ENCODE assay signal across 27 cellular contexts in the genomic region with DNA sequence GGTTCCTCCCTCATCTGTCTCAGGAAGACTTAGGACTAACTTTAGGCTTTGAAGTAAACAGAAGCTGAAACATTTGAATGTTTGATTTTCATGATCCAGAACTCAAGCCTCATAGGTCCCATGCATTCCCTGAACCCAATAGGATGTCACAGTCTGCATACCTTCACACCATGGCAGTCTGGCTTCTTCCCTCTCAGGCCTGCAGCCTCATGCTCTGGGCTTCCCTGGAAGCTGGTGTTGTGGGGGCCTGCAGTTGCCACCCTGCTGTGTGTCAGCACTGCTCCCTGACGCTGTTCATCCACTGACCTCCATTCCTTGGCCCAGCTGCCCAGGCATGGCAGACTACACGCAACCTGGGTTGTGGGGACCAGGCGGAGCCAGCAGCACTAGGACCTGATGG.
DNase-seq lines count a peak whose midpoint lies in the region; ATAC-seq, FAIRE-seq and TF ChIP-seq lines count a peak whose summit lies in the region.
"Had no signal": no experiment of that assay in that cellular context is flagged by ENCODE, and none has a peak within 500 bp of the region (broad histone marks: within the 10 kb centered on the region; RNA-seq: fewer than 3 reads in every experiment).

No MANE protein-coding gene starts in this region.

- RAD21 ChIA-PET in HCT116 (lab: Charles Lee; ENCODE audit: low non-redundant PET in 1 of 2, low total read pairs in 2 of 2, uncharacterized antibody in 2 of 2, unreplicated experiment in 2 of 2), result no interaction called here

- H2BK120ac ChIP-seq in H1 (replicated peaks; ENCODE audit: low read depth, low read length), result no peak overlapping the region
- H2BK120ac ChIP-seq in neuronal stem cell (ENCODE audit: low read depth, low read length), result no peak overlapping the region

- H3K4me1 Mint-ChIP-seq in activated CD4-positive, alpha-beta T cell treated with anti-CD3 and anti-CD28 coated beads, Interleukin-2, amount 10 ng/mL, durations not matched to agents 24 days and 14 days, result peaks cover 4% of the 10 kb centered on the region

- H3K9me2 ChIP-seq in HCT116 (ENCODE audit: insufficient read depth), result no peaks in the 10 kb centered on the region

- no peak for TF ChIP-seq POLR2A in HCT116 (IDR thresholded peaks at IDR 0.05; ENCODE audit: borderline replicate concordance, extremely low read depth, insufficient read depth, insufficient read length)
- no peak for TF ChIP-seq POLR2A in H1 (IDR thresholded peaks at IDR 0.05; ENCODE audit: control extremely low read depth in 1 of 2, low read depth in 2 of 2, low read length in 2 of 2)

- no peak overlapping the region for H3K23ac ChIP-seq in H1 (ENCODE audit: insufficient read length)
- H3K23ac ChIP-seq in neuronal stem cell (ENCODE audit: low read depth, low read length, poor library complexity), result peak overlapping the region; percentile 6

- H3K9ac ChIP-seq in HCT116 (ENCODE audit: low read length) (no peak overlapping the region), H1 (replicated peaks in 1 of 4; ENCODE audit: extremely low read depth in 1 of 4, low read depth in 3 of 4, low read length in 3 of 4) (no peak overlapping the region), neuronal stem cell (ENCODE audit: low read depth, low read length, poor library complexity) (no peak overlapping the region)

- CTCF ChIA-PET in HCT116 (lab: Charles Lee), result no interaction called here
- CTCF ChIA-PET in H1 (lab: Charles Lee; ENCODE audit: partially characterized antibody), result interaction anchor here (1.2 kb wide), 1 partner anchor 463 kb away, joined by 3 read pairs; no protein-coding TSS in a partner anchor

- H3K27me3 ChIP-seq in HCT116 (ENCODE audit: insufficient read depth, low read length) (no peaks in the 10 kb centered on the region), H1 (replicated peaks in 1 of 4; ENCODE audit: control insufficient read depth in 3 of 4, extremely low read depth in 1 of 4, insufficient read depth in 3 of 4, low read length in 3 of 4) (no peaks in the 10 kb centered on the region), neuronal stem cell (ENCODE audit: control insufficient read depth in 3 of 3, insufficient read depth in 3 of 3, low read depth in 1 of 3, low read length in 3 of 3) (no peaks in the 10 kb centered on the region)
- H3K27me3 ChIP-seq: MG63 had no signal

- H2AFZ ChIP-seq in HCT116 (ENCODE audit: low read depth, low read length, poor library complexity, severe bottlenecking) (no peak overlapping the region), H1 (ENCODE audit: low read length) (no peak overlapping the region), neuronal stem cell (ENCODE audit: low read length) (no peak overlapping the region)

- H2BK20ac ChIP-seq in H1 (ENCODE audit: low read length), result no peak overlapping the region

- no peak for TF ChIP-seq CTCF in HCT116 (IDR thresholded peaks at IDR 0.05 in 2 of 3, conservative IDR thresholded peaks at IDR 0.05 in 1 of 3; ENCODE audit: borderline replicate concordance in 1 of 3, insufficient read depth in 1 of 3, low read depth in 2 of 3, low read length in 2 of 3)
- no peak for TF ChIP-seq CTCF in H1 (IDR thresholded peaks at IDR 0.05; ENCODE audit: control extremely low read depth in 1 of 3, insufficient read depth in 1 of 3, low read depth in 1 of 3, low read length in 3 of 3)

- WGBS in H1 (ENCODE audit: extremely low coverage in 1 of 2, insufficient coverage in 1 of 2, insufficient read length in 1 of 2, insufficient replicate concordance in 2 of 2, low coverage in 1 of 2, low lambda C conversion rate in 2 of 2, missing lambda C conversion rate in 1 of 2), 2 experiments, result 94% methylated on average over 3 of the region's 3 CpGs; no CpG with 5 or more reads in 1 of the 2 experiments
- no CpG with 5 or more reads among the region's 3 CpGs for WGBS in neuronal stem cell (ENCODE audit: extremely low coverage in 2 of 2, insufficient read length in 2 of 2, insufficient replicate concordance in 1 of 2), 2 donors

- intact Hi-C loops in HCT116 (cut with micrococcal nuclease), result no loop called here
- intact Hi-C loops in activated CD4-positive, alpha-beta T cell treated with anti-CD3 and anti-CD28 coated beads, Interleukin-2, amount 10 ng/mL, durations not matched to agents 24 days and 14 days (cut with micrococcal nuclease), result no loop called here

- H3K27ac ChIP-seq in HCT116 (ENCODE audit: low read depth, low read length) (peak overlapping the region; percentile 55), H1 (ENCODE audit: low read depth, low read length) (no peak overlapping the region), neuronal stem cell (replicated peaks; ENCODE audit: low read length) (no peak overlapping the region)
- H3K27ac ChIP-seq: A549, RWPE1, SK-N-MC had no signal

- H3K9me3 ChIP-seq in HCT116 (ENCODE audit: control insufficient read depth in 1 of 2, insufficient read depth in 1 of 2, low read depth in 1 of 2, low read length in 2 of 2) (no peaks in the 10 kb centered on the region), H1 (ENCODE audit: insufficient read depth in 2 of 2, low read depth in 1 of 2, low read length in 1 of 2) (no peaks in the 10 kb centered on the region), neuronal stem cell (replicated peaks in 1 of 2; ENCODE audit: control insufficient read depth in 2 of 2, insufficient read depth in 1 of 2, low read depth in 1 of 2, low read length in 2 of 2) (peaks cover 4 to 5% of the 10 kb centered on the region in 2 donors)
- H3K9me3 ChIP-seq: A549, Caco-2, MG63 had no signal

- H3K79me1 ChIP-seq in H1 (ENCODE audit: low read depth, low read length) (no peaks in the 10 kb centered on the region), neuronal stem cell (ENCODE audit: low read depth, low read length) (no peaks in the 10 kb centered on the region)

- no peak overlapping the region for H3K4me3 ChIP-seq in HCT116 (replicated peaks in 1 of 2; ENCODE audit: low read depth in 1 of 2, low read length in 2 of 2)
- no peak overlapping the region for H3K4me3 ChIP-seq in H1 (ENCODE audit: extremely low read depth in 1 of 4, insufficient read depth in 2 of 4, low read depth in 3 of 4, low read length in 4 of 4)
- H3K4me3 ChIP-seq in neuronal stem cell (ENCODE audit: low read length in 2 of 2), result no peak overlapping the region
- H3K4me3 ChIP-seq: A549, GM12878, MG63, SK-N-MC had no signal

- no peak overlapping the region for H4K91ac ChIP-seq in H1 (replicated peaks; ENCODE audit: insufficient read length, low read length)
- H4K91ac ChIP-seq in neuronal stem cell (ENCODE audit: low read depth, low read length, poor library complexity), result no peak overlapping the region

- H3K4ac ChIP-seq in H1 (replicated peaks; ENCODE audit: insufficient read length, low read depth, low read length) (no peak overlapping the region), neuronal stem cell (ENCODE audit: low read length) (no peak overlapping the region)

- no peaks in the 10 kb centered on the region for H3K36me3 ChIP-seq in HCT116 (ENCODE audit: control insufficient read depth in 1 of 2, insufficient read depth in 2 of 2, low read length in 2 of 2)
- no peaks in the 10 kb centered on the region for H3K36me3 ChIP-seq in H1 (ENCODE audit: control insufficient read depth in 2 of 4, insufficient read depth in 4 of 4, low read length in 3 of 4)
- H3K36me3 ChIP-seq in neuronal stem cell (replicated peaks in 1 of 2; ENCODE audit: control insufficient read depth in 2 of 2, insufficient read depth in 2 of 2, low read length in 2 of 2), result peaks cover 0 to 2% of the 10 kb centered on the region in 2 donors
- H3K36me3 ChIP-seq: MG63 had no signal

- H2BK5ac ChIP-seq in H1 (ENCODE audit: low read depth, low read length) (no peak overlapping the region), neuronal stem cell (ENCODE audit: low read length) (no peak overlapping the region)

- TF ChIP-seq EP300 in H1 (IDR thresholded peaks at IDR 0.05; ENCODE audit: borderline replicate concordance in 1 of 2, low read depth in 2 of 2, low read length in 2 of 2), result no peak

- no peak overlapping the region for H4K5ac ChIP-seq in H1 (ENCODE audit: insufficient read length, low read depth, low read length)

- H3K4me2 ChIP-seq in HCT116 (ENCODE audit: low read length) (no peak overlapping the region), H1 (ENCODE audit: insufficient read depth in 1 of 2, low read depth in 2 of 2, low read length in 2 of 2) (no peak overlapping the region), neuronal stem cell (ENCODE audit: insufficient read depth, low read length, poor library complexity, severe bottlenecking) (no peak overlapping the region)
- H3K4me2 ChIP-seq: A549 had no signal

- H3K23me2 ChIP-seq in H1 (ENCODE audit: low read depth, low read length), result no peaks in the 10 kb centered on the region

- H3K27ac Mint-ChIP-seq in activated CD4-positive, alpha-beta T cell treated with anti-CD3 and anti-CD28 coated beads, Interleukin-2, amount 10 ng/mL, durations not matched to agents 24 days and 14 days, result no peak overlapping the region
- H3K27ac Mint-ChIP-seq: CD8-positive, alpha-beta T cell; HFFc6 had no signal

- H2BK15ac ChIP-seq in H1 (ENCODE audit: low read length) (no peak overlapping the region), neuronal stem cell (ENCODE audit: low read length) (no peak overlapping the region)

- BruUV-seq in HCT116 (replicated peaks; lab: Mats Ljungman, UMichigan), result no TSS peak

- H3K27me3 Mint-ChIP-seq in activated CD4-positive, alpha-beta T cell treated with anti-CD3 and anti-CD28 coated beads, Interleukin-2, amount 10 ng/mL, durations not matched to agents 24 days and 14 days, result no peaks in the 10 kb centered on the region

- DNase-seq in D341Med (ENCODE audit: low spot score) (peak; percentile 11), HCT116 (ENCODE audit: low read depth, low spot score) (no peak), H1 (ENCODE audit: low read depth in 1 of 2, low spot score in 2 of 2) (no peak), neuronal stem cell (ENCODE audit: low spot score) (no peak), NCI-H748 (lab: John Stamatoyannopoulos, UW; ENCODE audit: unreplicated experiment) (no peak)
- no peak for DNase-seq in activated CD4-positive, alpha-beta T cell treated with anti-CD3 and anti-CD28 coated beads, Interleukin-2, amount 10 ng/mL, durations not matched to agents 24 days and 14 days
- DNase-seq: AML-193; C1 segment of cervical spinal cord; Caco-2; CD8-positive, alpha-beta T cell; DMS 273 treated with DMSO at 0.1 percent for 48 hours; DMS79; EL; GDM1; HFFc6; KG1; MG63; NCI-H2029; NCI-H526 treated with DMSO at 0.1 percent for 48 hours; SHP77; SW 1271 had no signal

- no peaks in the 10 kb centered on the region for H3K9me3 Mint-ChIP-seq in activated CD4-positive, alpha-beta T cell treated with anti-CD3 and anti-CD28 coated beads, Interleukin-2, amount 10 ng/mL, durations not matched to agents 24 days and 14 days
- H3K9me3 Mint-ChIP-seq: HFFc6 had no signal

- ATAC-seq in HCT116 (peak; percentile 34; the same call in 1 of the 2 replicates), GM21723 (IDR thresholded peaks at IDR 0.05; ENCODE audit: unreplicated experiment) (no peak)
- ATAC-seq: A549; CD8-positive, alpha-beta T cell; GM12878; Panc1 had no signal

- H4K8ac ChIP-seq in H1 (ENCODE audit: extremely low read depth, insufficient read depth, low read length) (no peak overlapping the region), neuronal stem cell (ENCODE audit: low read depth, low read length) (no peak overlapping the region)

- no peak overlapping the region for H3K56ac ChIP-seq in H1 (replicated peaks; ENCODE audit: insufficient read length, low read depth, low read length)

- H3K18ac ChIP-seq in H1 (ENCODE audit: extremely low read depth, low read length) (no peak overlapping the region), neuronal stem cell (ENCODE audit: low read length) (peak overlapping the region; percentile 39)

- H4K20me1 ChIP-seq in HCT116 (ENCODE audit: insufficient read depth) (no peaks in the 10 kb centered on the region), H1 (replicated peaks in 1 of 2; ENCODE audit: control insufficient read depth in 1 of 2, insufficient read depth in 2 of 2, low read length in 2 of 2) (no peaks in the 10 kb centered on the region)

- peak; percentile 13 for FAIRE-seq in H1 (lab: Jason Lieb, UNC)
- FAIRE-seq: A549, GM12878 had no signal

- peaks cover 11 to 19% of the 10 kb centered on the region in 2 experiments for H3K4me1 ChIP-seq in HCT116 (ENCODE audit: control insufficient read depth in 1 of 2, insufficient read depth in 2 of 2, low read length in 2 of 2)
- no peaks in the 10 kb centered on the region for H3K4me1 ChIP-seq in H1 (replicated peaks in 1 of 4; ENCODE audit: control insufficient read depth in 3 of 4, insufficient read depth in 4 of 4, low read length in 3 of 4)
- H3K4me1 ChIP-seq in neuronal stem cell (ENCODE audit: control insufficient read depth in 2 of 2, insufficient read depth in 1 of 2, low read depth in 1 of 2, low read length in 2 of 2), result no peaks in the 10 kb centered on the region
- H3K4me1 ChIP-seq: A549, Caco-2 had no signal

- H3K14ac ChIP-seq in H1 (ENCODE audit: insufficient read length), result no peak overlapping the region
- H3K14ac ChIP-seq in neuronal stem cell (ENCODE audit: low read length), result no peak overlapping the region

- H3K79me2 ChIP-seq in HCT116 (ENCODE audit: insufficient read depth, low read length) (no peaks in the 10 kb centered on the region), H1 (ENCODE audit: control insufficient read depth in 1 of 2, insufficient read depth in 2 of 2, low read length in 2 of 2) (no peaks in the 10 kb centered on the region)

- H3K36me3 Mint-ChIP-seq in activated CD4-positive, alpha-beta T cell treated with anti-CD3 and anti-CD28 coated beads, Interleukin-2, amount 10 ng/mL, durations not matched to agents 24 days and 14 days (ENCODE audit: low read depth), result peaks cover 25% of the 10 kb centered on the region

- H2BK12ac ChIP-seq in H1 (ENCODE audit: low read depth, low read length) (no peak overlapping the region), neuronal stem cell (ENCODE audit: low read length) (no peak overlapping the region)

- no peak overlapping the region for H2AK5ac ChIP-seq in H1 (ENCODE audit: low read depth, low read length)
- no peak overlapping the region for H2AK5ac ChIP-seq in neuronal stem cell (ENCODE audit: low read depth, low read length)

- POLR2A ChIA-PET in HCT116 (lab: Charles Lee) (no interaction called here), H1 (lab: Charles Lee; ENCODE audit: partially characterized antibody) (no interaction called here)

- TF ChIP-seq RAD21 in HCT116 (IDR thresholded peaks at IDR 0.05; ENCODE audit: low read depth) (no peak), H1 (IDR thresholded peaks at IDR 0.05 in 1 of 2, conservative IDR thresholded peaks at IDR 0.05 in 1 of 2; ENCODE audit: low read depth in 2 of 2, low read length in 2 of 2) (no peak)

- no peak overlapping the region for H3K4me3 Mint-ChIP-seq in activated CD4-positive, alpha-beta T cell treated with anti-CD3 and anti-CD28 coated beads, Interleukin-2, amount 10 ng/mL, durations not matched to agents 24 days and 14 days
- H3K4me3 Mint-ChIP-seq: CD8-positive, alpha-beta T cell; HFFc6 had no signal
